1 cellular context compared by ENCODE assay signal in genomic region chrX:116284383-116284782, GRCh38.
TF ChIP-seq lines count a peak whose summit lies in the region.

No MANE protein-coding gene starts in this region.

TF ChIP-seq in GM23338, 12 proteins besides CTCF, POLR2A, EP300 and RAD21 (continued from another document):
- TF ChIP-seq ETS1 (IDR thresholded peaks at IDR 0.05) (no peak), EZH2phosphoT487 (IDR thresholded peaks at IDR 0.05; ENCODE audit: unreplicated experiment) (no peak), POLR2AphosphoS5 (IDR thresholded peaks at IDR 0.05; ENCODE audit: low read depth) (no peak)
